1 cellular context compared by ENCODE assay signal in genomic region chr2:147806846-147807245, GRCh38.
TF ChIP-seq lines count a peak whose summit lies in the region.

No MANE protein-coding gene starts in this region.

TF ChIP-seq in IMR-90, 13 proteins besides CTCF, POLR2A, EP300 and RAD21 (continued from another document):
- no peak for TF ChIP-seq MXI1 (IDR thresholded peaks at IDR 0.05; ENCODE audit: borderline replicate concordance, low read depth, low read length)
- TF ChIP-seq, protein P1, sequence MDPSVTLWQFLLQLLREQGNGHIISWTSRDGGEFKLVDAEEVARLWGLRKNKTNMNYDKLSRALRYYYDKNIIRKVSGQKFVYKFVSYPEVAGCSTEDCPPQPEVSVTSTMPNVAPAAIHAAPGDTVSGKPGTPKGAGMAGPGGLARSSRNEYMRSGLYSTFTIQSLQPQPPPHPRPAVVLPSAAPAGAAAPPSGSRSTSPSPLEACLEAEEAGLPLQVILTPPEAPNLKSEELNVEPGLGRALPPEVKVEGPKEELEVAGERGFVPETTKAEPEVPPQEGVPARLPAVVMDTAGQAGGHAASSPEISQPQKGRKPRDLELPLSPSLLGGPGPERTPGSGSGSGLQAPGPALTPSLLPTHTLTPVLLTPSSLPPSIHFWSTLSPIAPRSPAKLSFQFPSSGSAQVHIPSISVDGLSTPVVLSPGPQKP (IDR thresholded peaks at IDR 0.05; ENCODE audit: borderline replicate concordance, low read depth, low read length): no peak
- no peak for TF ChIP-seq RCOR1 (IDR thresholded peaks at IDR 0.05; ENCODE audit: insufficient replicate concordance, low read length)
- TF ChIP-seq CHD1 (IDR thresholded peaks at IDR 0.05; ENCODE audit: low read depth, low read length): no peak
- TF ChIP-seq BHLHE40 (IDR thresholded peaks at IDR 0.05; ENCODE audit: low read depth, low read length): no peak
- TF ChIP-seq NFE2L2 (IDR thresholded peaks at IDR 0.05; ENCODE audit: low read depth, low read length): no peak
- TF ChIP-seq, protein P2, sequence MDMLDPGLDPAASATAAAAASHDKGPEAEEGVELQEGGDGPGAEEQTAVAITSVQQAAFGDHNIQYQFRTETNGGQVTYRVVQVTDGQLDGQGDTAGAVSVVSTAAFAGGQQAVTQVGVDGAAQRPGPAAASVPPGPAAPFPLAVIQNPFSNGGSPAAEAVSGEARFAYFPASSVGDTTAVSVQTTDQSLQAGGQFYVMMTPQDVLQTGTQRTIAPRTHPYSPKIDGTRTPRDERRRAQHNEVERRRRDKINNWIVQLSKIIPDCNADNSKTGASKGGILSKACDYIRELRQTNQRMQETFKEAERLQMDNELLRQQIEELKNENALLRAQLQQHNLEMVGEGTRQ (IDR thresholded peaks at IDR 0.05; ENCODE audit: low read depth, low read length): no peak
- TF ChIP-seq CEBPB (IDR thresholded peaks at IDR 0.05; ENCODE audit: low read depth, low read length): no peak
